9 cellular contexts compared by ENCODE assay signal in genomic region chr1:226642421-226642820, GRCh38.
DNase-seq lines count a peak whose midpoint lies in the region; ATAC-seq and TF ChIP-seq lines count a peak whose summit lies in the region.
"Had no signal": no experiment of that assay in that cellular context is flagged by ENCODE, and none has a peak within 500 bp of the region (broad histone marks: within the 10 kb centered on the region; RNA-seq: fewer than 3 reads in every experiment).

No MANE protein-coding gene starts in this region.

- H3K9me3 ChIP-seq in right cardiac atrium (ENCODE audit: control insufficient read depth, low read length), result no peaks in the 10 kb centered on the region
- no peaks in the 10 kb centered on the region for H3K9me3 ChIP-seq in heart right ventricle
- no peaks in the 10 kb centered on the region for H3K9me3 ChIP-seq in A673 (ENCODE audit: low read depth, low read length, poor library complexity, severe bottlenecking)

- intact Hi-C loops in right cardiac atrium (cut with DNase I), result no loop called here
- intact Hi-C loops in heart right ventricle (cut with DNase I), result no loop called here
- intact Hi-C loops in A673 (cut with micrococcal nuclease; ENCODE audit: unreplicated experiment), result no loop called here

- CTCF ChIA-PET in A673 (lab: Charles Lee), result no interaction called here

- no peak for TF ChIP-seq CTCF in heart right ventricle (IDR thresholded peaks at IDR 0.05)
- no peak for TF ChIP-seq CTCF in GM13976 (IDR thresholded peaks at IDR 0.05; ENCODE audit: borderline replicate concordance, control extremely low read depth, extremely low read depth, insufficient read depth, missing control alignments)
- no peak for TF ChIP-seq CTCF in A673 (conservative IDR thresholded peaks at IDR 0.05; ENCODE audit: low read depth, low read length)

- H3K36me3 Mint-ChIP-seq in activated T-helper 17 cell treated with anti-CD3 and anti-CD28 coated beads, Interleukin-2, amount 50 U/mL, for 72 hours (ENCODE audit: low read depth), result peaks cover 92% of the 10 kb centered on the region
- no peaks in the 10 kb centered on the region for H3K36me3 Mint-ChIP-seq in naive B cell

- no peaks in the 10 kb centered on the region for H3K27me3 Mint-ChIP-seq in activated T-helper 17 cell treated with anti-CD3 and anti-CD28 coated beads, Interleukin-2, amount 50 U/mL, for 72 hours
- no peaks in the 10 kb centered on the region for H3K27me3 Mint-ChIP-seq in naive B cell

- H3K36me3 ChIP-seq in heart right ventricle (peaks cover 0 to 98% (median 26%) of the 10 kb centered on the region in 9 donors), A673 (ENCODE audit: insufficient read depth, low read length, poor library complexity, severe bottlenecking) (no peaks in the 10 kb centered on the region)

- in situ Hi-C loops in GM13976 (cut with MboI; ENCODE audit: low sequenced_read_pairs, unreplicated experiment), result loop anchor here (25.0 kb wide), 1 partner anchor 795 kb away; no protein-coding TSS in a partner anchor

- DNase-seq in right cardiac atrium, result peak in 2 of 3 donors; percentile 17 to 44
- DNase-seq in heart right ventricle, result no peak
- DNase-seq in naive B cell, result no peak
- no peak for DNase-seq in GM13976 (ENCODE audit: low spot score)
- no peak for DNase-seq in A673 (ENCODE audit: low spot score)
- no peak for DNase-seq in stimulated activated CD4-positive, alpha-beta T cell treated with anti-CD3 and anti-CD28 coated beads, Interleukin-4, amount 100 ng/mL, for 4 hours
- DNase-seq: dermis blood vessel endothelial cell had no signal

- H3K4me3 ChIP-seq in right cardiac atrium (ENCODE audit: low read length) (no peak overlapping the region), heart right ventricle (no peak overlapping the region), A673 (ENCODE audit: low read depth, low read length, poor library complexity, severe bottlenecking) (no peak overlapping the region)

- H3K4me1 ChIP-seq in right cardiac atrium (ENCODE audit: control insufficient read depth, insufficient read depth, low read length) (peaks cover 7% of the 10 kb centered on the region), heart right ventricle (peaks cover 12 to 84% (median 45%) of the 10 kb centered on the region in 9 donors), A673 (ENCODE audit: insufficient read depth, low read length, poor library complexity, severe bottlenecking) (no peaks in the 10 kb centered on the region)

- no peak overlapping the region for H3K4me3 Mint-ChIP-seq in activated T-helper 17 cell treated with anti-CD3 and anti-CD28 coated beads, Interleukin-2, amount 50 U/mL, for 72 hours
- H3K4me3 Mint-ChIP-seq in naive B cell, result peak overlapping the region in 5 of 8 donors; percentile 45 to 74 (median 66)

- H3K4me1 Mint-ChIP-seq in activated T-helper 17 cell treated with anti-CD3 and anti-CD28 coated beads, Interleukin-2, amount 50 U/mL, for 72 hours, result peaks cover 25% of the 10 kb centered on the region
- peaks cover 46 to 70% (median 67%) of the 10 kb centered on the region in 3 donors for H3K4me1 Mint-ChIP-seq in naive B cell

- H3K27me3 ChIP-seq in right cardiac atrium (ENCODE audit: control insufficient read depth, insufficient read depth) (no peaks in the 10 kb centered on the region), heart right ventricle (no peaks in the 10 kb centered on the region), A673 (replicated peaks; ENCODE audit: insufficient read depth, low read depth, low read length, poor library complexity) (no peaks in the 10 kb centered on the region)

- H3K27ac Mint-ChIP-seq in activated T-helper 17 cell treated with anti-CD3 and anti-CD28 coated beads, Interleukin-2, amount 50 U/mL, for 72 hours, result peak overlapping the region; percentile 93
- H3K27ac Mint-ChIP-seq in naive B cell, result peak overlapping the region in 4 of 6 donors; percentile 63 to 98 (median 90)

- 96% methylated on average over 8 of the region's 8 CpGs for WGBS in right cardiac atrium
- WGBS in heart right ventricle, 2 donors, result 94 to 99% methylated on average over 8 of the region's 8 CpGs

- no peaks in the 10 kb centered on the region for H3K9me3 Mint-ChIP-seq in activated T-helper 17 cell treated with anti-CD3 and anti-CD28 coated beads, Interleukin-2, amount 50 U/mL, for 72 hours
- no peaks in the 10 kb centered on the region for H3K9me3 Mint-ChIP-seq in naive B cell

- ATAC-seq in right cardiac atrium (no peak), heart right ventricle (no peak), naive B cell (ENCODE audit: low read depth in 2 of 2) (no peak), GM18519 (IDR thresholded peaks at IDR 0.05; ENCODE audit: low FRiP score, unreplicated experiment) (no peak)
- no peak for ATAC-seq in activated T-helper 17 cell treated with anti-CD3 and anti-CD28 coated beads, Interleukin-2, amount 50 U/mL, for 72 hours (replicated peaks)

- H3K27ac ChIP-seq in right cardiac atrium (ENCODE audit: low read length) (no peak overlapping the region), heart right ventricle (peak overlapping the region in 1 of 10 donors; percentile 15), A673 (ENCODE audit: low read depth, low read length, poor library complexity, severe bottlenecking) (no peak overlapping the region)

- BruUV-seq in A673 (replicated peaks; lab: Mats Ljungman, UMichigan), result no TSS peak

- POLR2A ChIA-PET in A673 (lab: Charles Lee; ENCODE audit: low non-redundant PET), result no interaction called here

Comparison
In these comparisons a context has a peak if more than half of its experiments do, and no peak if none do; other contexts are left out.
1. DNase-seq: peak in right cardiac atrium (2 of 3); none in heart right ventricle (0 of 2), naive B cell (single experiment), GM13976 (single experiment), A673 (single experiment) and stimulated activated CD4-positive, alpha-beta T cell treated with anti-CD3 and anti-CD28 coated beads, Interleukin-4, amount 100 ng/mL, for 4 hours (0 of 2).